ENCODE assay signal across 1 cellular context in the genomic region with DNA sequence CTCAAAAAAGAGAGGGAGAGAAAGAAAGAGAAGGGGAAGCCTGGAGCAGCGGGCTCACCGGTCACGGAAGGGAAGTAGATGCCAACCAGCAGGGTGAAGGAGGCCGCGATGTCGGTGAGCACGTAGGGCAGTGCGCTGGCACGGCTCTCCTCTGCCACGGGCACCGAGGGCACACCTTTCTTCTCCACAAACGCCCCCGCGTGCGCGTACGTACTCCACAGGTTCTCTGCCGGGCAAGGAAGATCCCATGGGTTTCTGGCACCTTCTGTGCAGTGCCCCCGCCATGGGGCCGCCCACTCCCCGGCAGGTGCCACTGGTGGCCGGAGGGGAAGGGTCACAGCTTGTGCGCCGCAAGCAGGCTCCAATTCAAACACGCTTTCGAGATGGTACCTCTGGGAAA.
TF ChIP-seq lines count a peak whose summit lies in the region.

No MANE protein-coding gene starts in this region.

TF ChIP-seq in WTC11, 78 proteins besides CTCF, POLR2A, EP300 and RAD21 (continued from another document):
- TF ChIP-seq, protein P1, sequence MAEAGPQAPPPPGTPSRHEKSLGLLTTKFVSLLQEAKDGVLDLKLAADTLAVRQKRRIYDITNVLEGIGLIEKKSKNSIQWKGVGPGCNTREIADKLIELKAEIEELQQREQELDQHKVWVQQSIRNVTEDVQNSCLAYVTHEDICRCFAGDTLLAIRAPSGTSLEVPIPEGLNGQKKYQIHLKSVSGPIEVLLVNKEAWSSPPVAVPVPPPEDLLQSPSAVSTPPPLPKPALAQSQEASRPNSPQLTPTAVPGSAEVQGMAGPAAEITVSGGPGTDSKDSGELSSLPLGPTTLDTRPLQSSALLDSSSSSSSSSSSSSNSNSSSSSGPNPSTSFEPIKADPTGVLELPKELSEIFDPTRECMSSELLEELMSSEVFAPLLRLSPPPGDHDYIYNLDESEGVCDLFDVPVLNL (CRISPR knock-in tag; IDR thresholded peaks at IDR 0.05; ENCODE audit: borderline replicate concordance, low read depth), result no peak
- TF ChIP-seq ZNF416 (CRISPR knock-in tag; IDR thresholded peaks at IDR 0.05), result no peak
- TF ChIP-seq, protein P2, sequence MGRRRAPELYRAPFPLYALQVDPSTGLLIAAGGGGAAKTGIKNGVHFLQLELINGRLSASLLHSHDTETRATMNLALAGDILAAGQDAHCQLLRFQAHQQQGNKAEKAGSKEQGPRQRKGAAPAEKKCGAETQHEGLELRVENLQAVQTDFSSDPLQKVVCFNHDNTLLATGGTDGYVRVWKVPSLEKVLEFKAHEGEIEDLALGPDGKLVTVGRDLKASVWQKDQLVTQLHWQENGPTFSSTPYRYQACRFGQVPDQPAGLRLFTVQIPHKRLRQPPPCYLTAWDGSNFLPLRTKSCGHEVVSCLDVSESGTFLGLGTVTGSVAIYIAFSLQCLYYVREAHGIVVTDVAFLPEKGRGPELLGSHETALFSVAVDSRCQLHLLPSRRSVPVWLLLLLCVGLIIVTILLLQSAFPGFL (CRISPR knock-in tag; IDR thresholded peaks at IDR 0.05; ENCODE audit: borderline replicate concordance), result no peak
- TF ChIP-seq ELF4 (CRISPR knock-in tag; IDR thresholded peaks at IDR 0.05; ENCODE audit: low read depth), result no peak
- TF ChIP-seq, protein P3, sequence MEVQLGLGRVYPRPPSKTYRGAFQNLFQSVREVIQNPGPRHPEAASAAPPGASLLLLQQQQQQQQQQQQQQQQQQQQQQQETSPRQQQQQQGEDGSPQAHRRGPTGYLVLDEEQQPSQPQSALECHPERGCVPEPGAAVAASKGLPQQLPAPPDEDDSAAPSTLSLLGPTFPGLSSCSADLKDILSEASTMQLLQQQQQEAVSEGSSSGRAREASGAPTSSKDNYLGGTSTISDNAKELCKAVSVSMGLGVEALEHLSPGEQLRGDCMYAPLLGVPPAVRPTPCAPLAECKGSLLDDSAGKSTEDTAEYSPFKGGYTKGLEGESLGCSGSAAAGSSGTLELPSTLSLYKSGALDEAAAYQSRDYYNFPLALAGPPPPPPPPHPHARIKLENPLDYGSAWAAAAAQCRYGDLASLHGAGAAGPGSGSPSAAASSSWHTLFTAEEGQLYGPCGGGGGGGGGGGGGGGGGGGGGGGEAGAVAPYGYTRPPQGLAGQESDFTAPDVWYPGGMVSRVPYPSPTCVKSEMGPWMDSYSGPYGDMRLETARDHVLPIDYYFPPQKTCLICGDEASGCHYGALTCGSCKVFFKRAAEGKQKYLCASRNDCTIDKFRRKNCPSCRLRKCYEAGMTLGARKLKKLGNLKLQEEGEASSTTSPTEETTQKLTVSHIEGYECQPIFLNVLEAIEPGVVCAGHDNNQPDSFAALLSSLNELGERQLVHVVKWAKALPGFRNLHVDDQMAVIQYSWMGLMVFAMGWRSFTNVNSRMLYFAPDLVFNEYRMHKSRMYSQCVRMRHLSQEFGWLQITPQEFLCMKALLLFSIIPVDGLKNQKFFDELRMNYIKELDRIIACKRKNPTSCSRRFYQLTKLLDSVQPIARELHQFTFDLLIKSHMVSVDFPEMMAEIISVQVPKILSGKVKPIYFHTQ (CRISPR knock-in tag; IDR thresholded peaks at IDR 0.05), result no peak
- TF ChIP-seq, protein P4, sequence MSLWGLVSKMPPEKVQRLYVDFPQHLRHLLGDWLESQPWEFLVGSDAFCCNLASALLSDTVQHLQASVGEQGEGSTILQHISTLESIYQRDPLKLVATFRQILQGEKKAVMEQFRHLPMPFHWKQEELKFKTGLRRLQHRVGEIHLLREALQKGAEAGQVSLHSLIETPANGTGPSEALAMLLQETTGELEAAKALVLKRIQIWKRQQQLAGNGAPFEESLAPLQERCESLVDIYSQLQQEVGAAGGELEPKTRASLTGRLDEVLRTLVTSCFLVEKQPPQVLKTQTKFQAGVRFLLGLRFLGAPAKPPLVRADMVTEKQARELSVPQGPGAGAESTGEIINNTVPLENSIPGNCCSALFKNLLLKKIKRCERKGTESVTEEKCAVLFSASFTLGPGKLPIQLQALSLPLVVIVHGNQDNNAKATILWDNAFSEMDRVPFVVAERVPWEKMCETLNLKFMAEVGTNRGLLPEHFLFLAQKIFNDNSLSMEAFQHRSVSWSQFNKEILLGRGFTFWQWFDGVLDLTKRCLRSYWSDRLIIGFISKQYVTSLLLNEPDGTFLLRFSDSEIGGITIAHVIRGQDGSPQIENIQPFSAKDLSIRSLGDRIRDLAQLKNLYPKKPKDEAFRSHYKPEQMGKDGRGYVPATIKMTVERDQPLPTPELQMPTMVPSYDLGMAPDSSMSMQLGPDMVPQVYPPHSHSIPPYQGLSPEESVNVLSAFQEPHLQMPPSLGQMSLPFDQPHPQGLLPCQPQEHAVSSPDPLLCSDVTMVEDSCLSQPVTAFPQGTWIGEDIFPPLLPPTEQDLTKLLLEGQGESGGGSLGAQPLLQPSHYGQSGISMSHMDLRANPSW (CRISPR knock-in tag; conservative IDR thresholded peaks at IDR 0.05; ENCODE audit: low read depth), result no peak
- TF ChIP-seq ESRRA (CRISPR knock-in tag; IDR thresholded peaks at IDR 0.05; ENCODE audit: borderline replicate concordance), result no peak
- no peak for TF ChIP-seq ETV6 (CRISPR knock-in tag; IDR thresholded peaks at IDR 0.05)
- TF ChIP-seq GABPB1 (CRISPR knock-in tag; IDR thresholded peaks at IDR 0.05), result no peak
- TF ChIP-seq, protein P5, sequence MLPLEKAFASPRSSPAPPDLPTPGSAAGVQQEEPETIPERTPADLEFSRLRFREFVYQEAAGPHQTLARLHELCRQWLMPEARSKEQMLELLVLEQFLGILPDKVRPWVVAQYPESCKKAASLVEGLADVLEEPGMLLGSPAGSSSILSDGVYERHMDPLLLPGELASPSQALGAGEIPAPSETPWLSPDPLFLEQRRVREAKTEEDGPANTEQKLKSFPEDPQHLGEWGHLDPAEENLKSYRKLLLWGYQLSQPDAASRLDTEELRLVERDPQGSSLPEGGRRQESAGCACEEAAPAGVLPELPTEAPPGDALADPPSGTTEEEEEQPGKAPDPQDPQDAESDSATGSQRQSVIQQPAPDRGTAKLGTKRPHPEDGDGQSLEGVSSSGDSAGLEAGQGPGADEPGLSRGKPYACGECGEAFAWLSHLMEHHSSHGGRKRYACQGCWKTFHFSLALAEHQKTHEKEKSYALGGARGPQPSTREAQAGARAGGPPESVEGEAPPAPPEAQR (CRISPR knock-in tag; IDR thresholded peaks at IDR 0.05), result no peak
- no peak for TF ChIP-seq CBFB (CRISPR knock-in tag; IDR thresholded peaks at IDR 0.05; ENCODE audit: low read depth)
